ENCODE assay signal across 22 cellular contexts in genomic region chr2:127573298-127573697, GRCh38. TPM values are rescaled to one million over a fixed set of nuclear protein-coding genes. Genes with fewer than 3 reads are reported as not detected.
DNase-seq lines count a peak whose midpoint lies in the region; ATAC-seq and TF ChIP-seq lines count a peak whose summit lies in the region.
"Had no signal": no experiment of that assay in that cellular context is flagged by ENCODE, and none has a peak within 500 bp of the region (broad histone marks: within the 10 kb centered on the region; RNA-seq: fewer than 3 reads in every experiment).

No MANE protein-coding gene starts in this region.

- peak overlapping the region in 2 of 8 donors; percentile 16 to 40 for H3K4me3 Mint-ChIP-seq in naive B cell
- no peak overlapping the region for H3K4me3 Mint-ChIP-seq in type B pancreatic cell
- H3K4me3 Mint-ChIP-seq: HFFc6 had no signal

- no peak overlapping the region for H3K9ac ChIP-seq in DND-41 (ENCODE audit: low read depth, low read length)

- H3K4me3 ChIP-seq in DND-41 (ENCODE audit: low read depth in 1 of 2, low read length in 2 of 2): no peak overlapping the region
- H3K4me3 ChIP-seq: PC-9 had no signal

- no peak overlapping the region for H2AFZ ChIP-seq in DND-41 (ENCODE audit: low read depth, low read length)
- H2AFZ ChIP-seq: PC-9 had no signal

- H3K4me2 ChIP-seq in DND-41 (ENCODE audit: insufficient read depth, low read length): no peak overlapping the region
- H3K4me2 ChIP-seq: PC-9 had no signal

- H3K9me3 Mint-ChIP-seq in naive B cell: no peaks in the 10 kb centered on the region
- no peaks in the 10 kb centered on the region for H3K9me3 Mint-ChIP-seq in type B pancreatic cell
- H3K9me3 Mint-ChIP-seq: HFFc6 had no signal

- no peaks in the 10 kb centered on the region for H3K36me3 ChIP-seq in DND-41 (ENCODE audit: insufficient read depth, low read length)

- no peaks in the 10 kb centered on the region for H3K79me2 ChIP-seq in DND-41 (ENCODE audit: insufficient read depth, low read length)

- no peak overlapping the region for H3K27ac ChIP-seq in DND-41 (ENCODE audit: low read length)
- peak overlapping the region; percentile 94 for H3K27ac ChIP-seq in VCaP
- H3K27ac ChIP-seq: C4-2B, PC-9, RWPE1 had no signal

- peaks cover 44 to 64% (median 56%) of the 10 kb centered on the region in 3 donors for H3K4me1 Mint-ChIP-seq in naive B cell
- H3K4me1 Mint-ChIP-seq in type B pancreatic cell (ENCODE audit: unreplicated experiment): no peaks in the 10 kb centered on the region

- H4K20me1 ChIP-seq in DND-41 (ENCODE audit: insufficient read depth, low read length): no peaks in the 10 kb centered on the region

- peak overlapping the region in 5 of 6 donors; percentile 4 to 89 (median 34) for H3K27ac Mint-ChIP-seq in naive B cell
- H3K27ac Mint-ChIP-seq in type B pancreatic cell: no peak overlapping the region
- H3K27ac Mint-ChIP-seq: HFFc6 had no signal

- TF ChIP-seq CTCF in DND-41 (IDR thresholded peaks at IDR 0.05; ENCODE audit: borderline replicate concordance, extremely low read depth, low read length, poor library complexity, severe bottlenecking) (no peak), VCaP (conservative IDR thresholded peaks at IDR 0.05) (no peak), type B pancreatic cell (conservative IDR thresholded peaks at IDR 0.05) (no peak)

- H3K9me3 ChIP-seq in DND-41 (ENCODE audit: insufficient read depth, low read length, severe bottlenecking): no peaks in the 10 kb centered on the region

- H3K27me3 Mint-ChIP-seq in naive B cell: no peaks in the 10 kb centered on the region
- peaks cover 15% of the 10 kb centered on the region for H3K27me3 Mint-ChIP-seq in type B pancreatic cell

- peak; percentile 0 for DNase-seq in DND-41
- no peak for DNase-seq in naive B cell
- DNase-seq in type B pancreatic cell (ENCODE audit: extremely low spot score, unreplicated experiment): peak; percentile 25
- DNase-seq in NCI-H82 (lab: John Stamatoyannopoulos, UW): no peak
- no peak for DNase-seq in effector CD4-positive, alpha-beta T cell
- DNase-seq in NCI-H187 (lab: John Stamatoyannopoulos, UW): no peak
- DNase-seq: ACHN, DMS79 treated with DMSO at 0.1 percent for 48 hours, H7, HFFc6, KBM-7, MV-4-11, NCI-H1417, NCI-H187 treated with DMSO at 0.1 percent for 48 hours, NCI-H2227 treated with DMSO at 0.1 percent for 48 hours, NCI-H524 treated with DMSO at 0.1 percent for 48 hours had no signal

- peaks cover 5% of the 10 kb centered on the region; the same call in 1 of the 2 replicates for H3K4me1 ChIP-seq in DND-41 (ENCODE audit: insufficient read depth, low read length)

- H3K36me3 Mint-ChIP-seq in naive B cell (no peaks in the 10 kb centered on the region), type B pancreatic cell (no peaks in the 10 kb centered on the region)

- no peak for ATAC-seq in DND-41 (ENCODE audit: insufficient read depth, low read depth)
- no peak for ATAC-seq in naive B cell (ENCODE audit: low read depth in 2 of 2)
- ATAC-seq: HepG2 had no signal

- no peaks in the 10 kb centered on the region for H3K27me3 ChIP-seq in DND-41 (ENCODE audit: insufficient read depth, low read length, poor library complexity)

RNA-seq across cellular contexts. Expression of gene MYO7B, which starts 37.8 kb away (rescaled TPM):
- polyA plus RNA-seq in naive B cell (ENCODE audit: low read depth in 6 of 6): 10 to 100 TPM in 3 of 6 donors, 1 to 10 TPM in 3; 1.7 to 44.3 (median 12.0) TPM
- total RNA-seq in type B pancreatic cell (ENCODE audit: low replicate concordance): 1.7 and 5.0 TPM in 2 replicates
- total RNA-seq: G401, H7, HepG2, PC-9 had no signal
- polyA plus RNA-seq: HepG2 had no signal

RNA-seq across cellular contexts. Expression of gene IWS1, which starts 47.0 kb away (rescaled TPM):
- polyA plus RNA-seq in naive B cell (ENCODE audit: low read depth in 6 of 6): 10 to 100 TPM in 5 of 6 donors, 1 to 10 TPM in 1; 5.3 to 43.9 (median 19.1) TPM
- 45.3 and 46.1 TPM in 2 replicates for total RNA-seq in type B pancreatic cell (ENCODE audit: low replicate concordance)

Comparison
In these comparisons a context has a peak if more than half of its experiments do, and no peak if none do; other contexts are left out.
1. DNase-seq: peak in DND-41 (single experiment) and type B pancreatic cell (single experiment); none in naive B cell (single experiment), NCI-H82 (single experiment), effector CD4-positive, alpha-beta T cell (single experiment) and NCI-H187 (0 of 2).